ENCODE assay signal across 8 cellular contexts in genomic region chr2:164620873-164621760, GRCh38. TPM values are rescaled to one million over a fixed set of nuclear protein-coding genes. Genes with fewer than 3 reads are reported as not detected.
A peak's percentile ranks its signal among the peaks of the same experiment; 100 is the strongest.
DNase-seq lines count a peak whose midpoint lies in the region; ATAC-seq and TF ChIP-seq lines count a peak whose summit lies in the region.

Gene GRB14, minus strand, starts transcription at chr2:164621482. Its CDS starts 173 bp downstream, at chr2:164621309.

- in situ Hi-C loops in ACHN (cut with HindIII; ENCODE audit: low pct_ligation_motif_present, low pct_unique_long_range_greater_than_20kb, low sequenced_read_pairs) (no loop called here), GM23248 (cut with MboI) (no loop called here)

- peaks cover 6% of the 10 kb centered on the region; the same call in 1 of the 2 replicates for H3K27me3 ChIP-seq in GM23248 (replicated peaks; ENCODE audit: insufficient read depth)
- peaks cover 8% of the 10 kb centered on the region for H3K27me3 ChIP-seq in neural cell (ENCODE audit: insufficient read depth, low read depth, low read length)

- peak within 1 kb of the TSS; percentile 69 for H3K4me3 ChIP-seq in GM23248
- H3K4me3 ChIP-seq in fibroblast of villous mesenchyme (ENCODE audit: low read depth, low read length), result peak within 1 kb of the TSS; percentile 34
- peak within 1 kb of the TSS; percentile 83 for H3K4me3 ChIP-seq in neural cell (ENCODE audit: low read length)

- H3F3A ChIP-seq in GM23248 (ENCODE audit: insufficient read depth), result peaks cover 24% of the 10 kb centered on the region
- H3F3A ChIP-seq in neural cell (ENCODE audit: insufficient read depth, low read length, poor library complexity, severe bottlenecking), result no peaks in the 10 kb centered on the region

- H3K36me3 ChIP-seq in GM23248 (ENCODE audit: low read depth) (no peaks in the 10 kb centered on the region), neural cell (ENCODE audit: insufficient read depth, low read length) (no peaks in the 10 kb centered on the region)

- TF ChIP-seq CTCF in RWPE1 (conservative IDR thresholded peaks at IDR 0.05; ENCODE audit: low read depth) (no peak), fibroblast of villous mesenchyme (IDR thresholded peaks at IDR 0.05; ENCODE audit: insufficient read depth, low read depth, low read length) (no peak), neural cell (IDR thresholded peaks at IDR 0.05; ENCODE audit: poor library complexity, severe bottlenecking) (peak; percentile 47)

- no peaks in the 10 kb centered on the region for H3K9me2 ChIP-seq in GM23248 (ENCODE audit: insufficient read depth)
- H3K9me2 ChIP-seq in neural cell (ENCODE audit: insufficient read depth, low read length), result no peaks in the 10 kb centered on the region

- DNase-seq in ACHN, result peak; percentile 90
- DNase-seq in GM23248, result peak; percentile 53
- peak; percentile 62 for DNase-seq in RWPE1 (ENCODE audit: low spot score)
- no peak for DNase-seq in fibroblast of villous mesenchyme (ENCODE audit: low read depth)
- no peak for DNase-seq in MV-4-11 (lab: John Stamatoyannopoulos, UW)
- no peak for DNase-seq in activated CD4-positive, CD25-positive, alpha-beta regulatory T cell treated with anti-CD3 and anti-CD28 coated beads, Interleukin-2, amount 50 U/mL, for 72 hours

- H3K9me3 ChIP-seq in GM23248 (ENCODE audit: low read depth) (no peaks in the 10 kb centered on the region), neural cell (ENCODE audit: low read length) (no peaks in the 10 kb centered on the region)

- no peak within 1 kb of the TSS for H3K27ac ChIP-seq in GM23248
- H3K27ac ChIP-seq in RWPE1, result no peak within 1 kb of the TSS
- H3K27ac ChIP-seq in neural cell (ENCODE audit: low read length), result no peak within 1 kb of the TSS

- no peak for TF ChIP-seq EP300 in neural cell (conservative IDR thresholded peaks at IDR 0.05; ENCODE audit: poor library complexity, severe bottlenecking)

- H2AFZ ChIP-seq in GM23248, result peak within 1 kb of the TSS; percentile 70
- peak within 1 kb of the TSS; percentile 60 for H2AFZ ChIP-seq in neural cell (ENCODE audit: low read depth, low read length)

- peaks cover 26% of the 10 kb centered on the region for H3K4me1 ChIP-seq in GM23248 (ENCODE audit: insufficient read depth)

- 3% methylated on average over 50 to 80 of the region's 96 CpGs for WGBS in GM23248 (ENCODE audit: low coverage in 1 of 2, low lambda C conversion rate in 2 of 2, missing lambda C conversion rate in 2 of 2), 2 experiments

- peak; percentile 16 for TF ChIP-seq RAD21 in neural cell (conservative IDR thresholded peaks at IDR 0.05)

- H3K4me2 ChIP-seq in GM23248 (ENCODE audit: unreplicated experiment) (peak within 1 kb of the TSS; percentile 81), neural cell (ENCODE audit: low read length) (peak within 1 kb of the TSS; percentile 88)

- no peaks in the 10 kb centered on the region for H3K79me2 ChIP-seq in GM23248 (ENCODE audit: insufficient read depth)
- no peaks in the 10 kb centered on the region for H3K79me2 ChIP-seq in neural cell (replicated peaks; ENCODE audit: insufficient read depth, low read length)

- H4K20me1 ChIP-seq in GM23248 (ENCODE audit: insufficient read depth) (no peaks in the 10 kb centered on the region), neural cell (ENCODE audit: insufficient read depth) (no peaks in the 10 kb centered on the region)

- ATAC-seq in HG02840 (IDR thresholded peaks at IDR 0.05; ENCODE audit: low FRiP score, unreplicated experiment), result no peak

- 0 out of 2 replicates have a peak within 1 kb of the TSS, but pooled peaks have one; percentile 8 for H3K9ac ChIP-seq in GM23248
- peak within 1 kb of the TSS; percentile 64 for H3K9ac ChIP-seq in neural cell (ENCODE audit: low read length)

- POLR2A ChIA-PET in RWPE1 (lab: Yijun Ruan, JAX; ENCODE audit: low non-redundant PET), result interaction anchor here (0.6 kb wide), 1 partner anchor 1933 kb away, joined by 9 read pairs; no protein-coding TSS in a partner anchor

- CTCF ChIA-PET in RWPE1 (lab: Yijun Ruan, JAX), result interaction anchor here (0.6 kb wide), 3 partner anchors 93 to 834 kb away, joined by 3 to 4 read pairs (median 4); no protein-coding TSS in a partner anchor

TF ChIP-seq in neural cell, 6 proteins besides CTCF, POLR2A, EP300 and RAD21:
- TF ChIP-seq REST (IDR thresholded peaks at IDR 0.05; ENCODE audit: borderline replicate concordance), result no peak
- TF ChIP-seq POLR2AphosphoS5 (IDR thresholded peaks at IDR 0.05), result no peak
- peak; percentile 11 for TF ChIP-seq SMC3 (conservative IDR thresholded peaks at IDR 0.05; ENCODE audit: poor library complexity)
- TF ChIP-seq TAF1 (IDR thresholded peaks at IDR 0.05; ENCODE audit: low read depth), result no peak
- peak; percentile 63 for TF ChIP-seq MXI1 (conservative IDR thresholded peaks at IDR 0.05; ENCODE audit: poor library complexity, severe bottlenecking)

RNA-seq across cellular contexts. Expression of gene GRB14, which starts in this region (rescaled TPM):
- total RNA-seq in GM23248 (2014; rRNA removed; shearing (Covaris generic)), result not detected in 2 replicates
- polyA plus RNA-seq in GM23248 (2016; fragmentation: Nextera tagmentation; extraction: Ambion mirVana), result 0.22 and 0.23 TPM in 2 replicates
- not detected in 2 replicates for total RNA-seq in fibroblast of villous mesenchyme
- 4.5 and 8.5 TPM in 2 replicates for polyA plus RNA-seq in neural cell
- polyA minus RNA-seq in neural cell, result 4.4 and 5.0 TPM in 2 replicates

Comparison
In these comparisons a context has a peak if more than half of its experiments do, and no peak if none do; other contexts are left out.
1. Peak in DNase-seq, H3K4me3 ChIP-seq, H3K9ac ChIP-seq and H3K4me2 ChIP-seq in GM23248; RNA of the gene not detected or under 1 TPM.
2. DNase-seq: peak in ACHN (single experiment) and RWPE1 (single experiment); none in fibroblast of villous mesenchyme (single experiment), MV-4-11 (single experiment) and activated CD4-positive, CD25-positive, alpha-beta regulatory T cell treated with anti-CD3 and anti-CD28 coated beads, Interleukin-2, amount 50 U/mL, for 72 hours (single experiment).
3. Peak in every context shown above with its lines, with median percentiles within 50 percentile points of each other: H3K4me3 ChIP-seq.